In genomic region chr15:68431792-68432401, GRCh38 we compare ENCODE assay signal across 8 cellular contexts. TPM values are rescaled to one million over a fixed set of nuclear protein-coding genes. Genes with fewer than 3 reads are reported as not detected.
DNase-seq lines count a peak whose midpoint lies in the region; ATAC-seq and TF ChIP-seq lines count a peak whose summit lies in the region.

Gene ITGA11 (minus strand): TSS chr15:68432163. CDS start chr15:68432066, 97 bp downstream.

- H3F3A ChIP-seq in Loucy (ENCODE audit: low read depth), result no peaks in the 10 kb centered on the region

- H3K36me3 ChIP-seq in Loucy (ENCODE audit: insufficient read depth, low read length), result no peaks in the 10 kb centered on the region

- no peaks in the 10 kb centered on the region for H3K9me2 ChIP-seq in Loucy (replicated peaks; ENCODE audit: low read depth, low read length)

- H3K27ac ChIP-seq in right cardiac atrium (ENCODE audit: low read length), result no peak within 1 kb of the TSS

- peaks cover 5% of the 10 kb centered on the region for H3K27me3 ChIP-seq in Loucy (ENCODE audit: insufficient read depth, low read length, poor library complexity, severe bottlenecking)
- H3K27me3 ChIP-seq in right cardiac atrium (ENCODE audit: control insufficient read depth, insufficient read depth), result no peaks in the 10 kb centered on the region

- WGBS in right cardiac atrium, result under 1% methylated on average over 48 of the region's 49 CpGs

- H3K9me3 ChIP-seq in Loucy (ENCODE audit: insufficient read depth, low read depth, low read length) (no peaks in the 10 kb centered on the region), right cardiac atrium (ENCODE audit: control insufficient read depth, low read length) (no peaks in the 10 kb centered on the region)

- no peaks in the 10 kb centered on the region for H4K20me1 ChIP-seq in Loucy (ENCODE audit: insufficient read depth, low read length, poor library complexity, severe bottlenecking)

- no peak for TF ChIP-seq POLR2A in erythroblast (IDR thresholded peaks at IDR 0.05; ENCODE audit: low read length)

- intact Hi-C loops in right cardiac atrium (cut with DNase I), result no loop called here
- intact Hi-C loops in sciatic nerve (cut with DNase I), result no loop called here

- peak; percentile 25 for DNase-seq in DMS53 treated with DMSO at 0.1 percent for 48 hours (lab: John Stamatoyannopoulos, UW; ENCODE audit: unreplicated experiment)
- peak; percentile 40 for DNase-seq in activated CD8-positive, alpha-beta memory T cell treated with anti-CD3 and anti-CD28 coated beads, Interleukin-2, amount 50 U/mL, for 48 hours
- DNase-seq in right cardiac atrium, result peak; percentile 85 to 96 (median 93)
- peak; percentile 76 for DNase-seq in sciatic nerve (ENCODE audit: low spot score)
- DNase-seq in erythroblast (lab: John Stamatoyannopoulos, UW), result no peak
- no peak for DNase-seq in GDM1 (lab: John Stamatoyannopoulos, UW)

- no peak within 1 kb of the TSS for H3K4me2 ChIP-seq in Loucy (ENCODE audit: low read depth, low read length, poor library complexity, severe bottlenecking)

- H2AFZ ChIP-seq in Loucy (ENCODE audit: low read length), result no peak within 1 kb of the TSS

- H3K79me2 ChIP-seq in Loucy (ENCODE audit: insufficient read depth, low read length), result no peaks in the 10 kb centered on the region

- H3K4me1 ChIP-seq in Loucy (ENCODE audit: insufficient read depth, low read length, poor library complexity, severe bottlenecking), result no peaks in the 10 kb centered on the region
- no peaks in the 10 kb centered on the region for H3K4me1 ChIP-seq in right cardiac atrium (ENCODE audit: control insufficient read depth, insufficient read depth, low read length)

- no peak within 1 kb of the TSS for H3K9ac ChIP-seq in Loucy (ENCODE audit: low read depth, low read length, poor library complexity, severe bottlenecking)

- peak within 1 kb of the TSS; percentile 10 for H3K4me3 ChIP-seq in Loucy (ENCODE audit: low read length, poor library complexity, severe bottlenecking)
- peak within 1 kb of the TSS; percentile 59 for H3K4me3 ChIP-seq in right cardiac atrium (ENCODE audit: low read length)

- TF ChIP-seq CTCF in Loucy (conservative IDR thresholded peaks at IDR 0.05; ENCODE audit: low read length), result no peak

- peak; percentile 86 to 88 for ATAC-seq in right cardiac atrium
- ATAC-seq in sciatic nerve, result peak; percentile 84
- ATAC-seq in GM19328 (IDR thresholded peaks at IDR 0.05; ENCODE audit: unreplicated experiment), result no peak

RNA-seq across cellular contexts. Expression of gene ITGA11, which starts in this region (rescaled TPM):
- total RNA-seq in right cardiac atrium (10 to 100 TPM; 20.1 to 34.0 (median 21.2) TPM), sciatic nerve (10.3 TPM)
- polyA plus RNA-seq in right cardiac atrium, result 11.6 TPM

Comparison
In these comparisons a context has a peak if more than half of its experiments do, and no peak if none do; other contexts are left out.
1. DNase-seq: peak in DMS53 treated with DMSO at 0.1 percent for 48 hours (single experiment), activated CD8-positive, alpha-beta memory T cell treated with anti-CD3 and anti-CD28 coated beads, Interleukin-2, amount 50 U/mL, for 48 hours (single experiment), right cardiac atrium (3 of 3) and sciatic nerve (single experiment); none in erythroblast (0 of 2) and GDM1 (single experiment).